In genomic region chrX:40093586-40093985, GRCh38 we compare ENCODE assay signal across 9 cellular contexts. TPM values are rescaled to one million over a fixed set of nuclear protein-coding genes. Genes with fewer than 3 reads are reported as not detected.
DNase-seq lines count a peak whose midpoint lies in the region; ATAC-seq, FAIRE-seq and TF ChIP-seq lines count a peak whose summit lies in the region.
"Had no signal": no experiment of that assay in that cellular context is flagged by ENCODE, and none has a peak within 500 bp of the region (broad histone marks: within the 10 kb centered on the region; RNA-seq: fewer than 3 reads in every experiment).

No MANE protein-coding gene starts in this region.

- H3K9me3 ChIP-seq in cardiac muscle cell (ENCODE audit: low read depth) (no peaks in the 10 kb centered on the region), HepG2 (ENCODE audit: low read length) (no peaks in the 10 kb centered on the region), tibial artery (no peaks in the 10 kb centered on the region)

- peaks cover 7% of the 10 kb centered on the region for H3K36me3 Mint-ChIP-seq in activated naive CD8-positive, alpha-beta T cell treated with anti-CD3 and anti-CD28 coated beads, Interleukin-2, amount 50 U/mL, for 24 hours (ENCODE audit: low read depth)

- in situ Hi-C loops in HepG2 (cut with HindIII; ENCODE audit: extremely low pct_ligation_motif_present, low pct_unique_long_range_greater_than_20kb) = no loop called here

- no peak for TF ChIP-seq POLR2A in HepG2 (IDR thresholded peaks at IDR 0.05; ENCODE audit: insufficient read depth in 1 of 2, low read depth in 2 of 2, low read length in 2 of 2)

- CTCF ChIA-PET in HepG2 (lab: Yijun Ruan, JAX; ENCODE audit: low intra/inter-chr PET ratio, low total read pairs) = no interaction called here

- no peaks in the 10 kb centered on the region for H3K36me3 ChIP-seq in cardiac muscle cell
- H3K36me3 ChIP-seq in HepG2 (replicated peaks in 1 of 2; ENCODE audit: control insufficient read depth in 1 of 2, insufficient read depth in 2 of 2, low read length in 2 of 2) = no peaks in the 10 kb centered on the region
- H3K36me3 ChIP-seq in tibial artery = no peaks in the 10 kb centered on the region

- H3K27ac Mint-ChIP-seq in activated naive CD8-positive, alpha-beta T cell treated with anti-CD3 and anti-CD28 coated beads, Interleukin-2, amount 50 U/mL, for 24 hours = no peak overlapping the region

- 20% methylated on average over 5 of the region's 10 CpGs for WGBS in HepG2 (ENCODE audit: low lambda C conversion rate)

- intact Hi-C loops in Right ventricle myocardium inferior (cut with DNase I) (loop anchor here (5.0 to 10.0 kb wide), 2 partner anchors 169 to 359 kb away; no protein-coding TSS in a partner anchor), HepG2 (cut with micrococcal nuclease; ENCODE audit: unreplicated experiment) (no loop called here), tibial artery (cut with DNase I; ENCODE audit: low total_unique reads) (loop anchor here (10.0 kb wide), 1 partner anchor 279 kb away; no protein-coding TSS in a partner anchor)

- DNase-seq in cardiac muscle cell (ENCODE audit: low read depth in 1 of 2, low spot score in 1 of 2) (no peak), Right ventricle myocardium inferior (ENCODE audit: missing footprints) (no peak), HepG2 (ENCODE audit: low spot score) (no peak), tibial artery (no peak), DMS153 treated with DMSO at 0.1 percent for 48 hours (lab: John Stamatoyannopoulos, UW; ENCODE audit: unreplicated experiment) (no peak), HT-29 (ENCODE audit: low spot score) (no peak)
- no peak for DNase-seq in activated naive CD8-positive, alpha-beta T cell treated with anti-CD3 and anti-CD28 coated beads, Interleukin-2, amount 50 U/mL, for 24 hours

- peaks cover 57% of the 10 kb centered on the region for H4K20me1 ChIP-seq in HepG2 (ENCODE audit: insufficient read depth, low read length)

- peaks cover 41% of the 10 kb centered on the region for H3K4me1 Mint-ChIP-seq in activated naive CD8-positive, alpha-beta T cell treated with anti-CD3 and anti-CD28 coated beads, Interleukin-2, amount 50 U/mL, for 24 hours

- no peaks in the 10 kb centered on the region for H3K9me3 Mint-ChIP-seq in activated naive CD8-positive, alpha-beta T cell treated with anti-CD3 and anti-CD28 coated beads, Interleukin-2, amount 50 U/mL, for 24 hours

- FAIRE-seq in HepG2 (lab: Jason Lieb, UNC) = no peak
- FAIRE-seq: bronchial epithelial cell had no signal

- H3K27me3 Mint-ChIP-seq in activated naive CD8-positive, alpha-beta T cell treated with anti-CD3 and anti-CD28 coated beads, Interleukin-2, amount 50 U/mL, for 24 hours = no peaks in the 10 kb centered on the region

- peak overlapping the region; percentile 86 for H3K4me3 Mint-ChIP-seq in activated naive CD8-positive, alpha-beta T cell treated with anti-CD3 and anti-CD28 coated beads, Interleukin-2, amount 50 U/mL, for 24 hours

- POLR2A ChIA-PET in HepG2 (lab: Yijun Ruan, JAX) = interaction anchor here (0.6 to 1.9 kb wide), 8 partner anchors 11 to 81 kb away, joined by 3 to 10 read pairs (median 4); no protein-coding TSS in a partner anchor

- H3K9ac ChIP-seq in HepG2 (ENCODE audit: insufficient read depth, low read depth, low read length) = peak overlapping the region; percentile 65; the same call in 1 of the 2 replicates

- H3K79me2 ChIP-seq in HepG2 (ENCODE audit: insufficient read depth, low read length) = peaks cover 68% of the 10 kb centered on the region

- no peak overlapping the region for H2AFZ ChIP-seq in HepG2 (ENCODE audit: low read length)

- ATAC-seq in Right ventricle myocardium inferior (no peak), HepG2 (no peak), HG03175 (IDR thresholded peaks at IDR 0.05; ENCODE audit: unreplicated experiment) (no peak)
- no peak for ATAC-seq in activated naive CD8-positive, alpha-beta T cell treated with anti-CD3 and anti-CD28 coated beads, Interleukin-2, amount 50 U/mL, for 24 hours

- TF ChIP-seq EP300 in HepG2 (IDR thresholded peaks at IDR 0.05; ENCODE audit: low read depth in 2 of 2, low read length in 2 of 2) (no peak), HepG2 (CRISPR knock-in tag; IDR thresholded peaks at IDR 0.05; ENCODE audit: borderline replicate concordance) (no peak)

- H3K27me3 ChIP-seq in cardiac muscle cell (peaks cover 49% of the 10 kb centered on the region), HepG2 (ENCODE audit: control insufficient read depth in 1 of 2, insufficient read depth in 2 of 2, low read length in 2 of 2) (no peaks in the 10 kb centered on the region), tibial artery (no peaks in the 10 kb centered on the region)

- H3K4me1 ChIP-seq in cardiac muscle cell (ENCODE audit: low read depth) (peaks cover 36% of the 10 kb centered on the region), HepG2 (ENCODE audit: insufficient read depth, low read length) (peaks cover 47% of the 10 kb centered on the region), tibial artery (peaks cover 0 to 63% (median 20%) of the 10 kb centered on the region in 4 donors)

- H3K27ac ChIP-seq in cardiac muscle cell (no peak overlapping the region), HepG2 (ENCODE audit: extremely low read length, insufficient read depth, low read length) (no peak overlapping the region), tibial artery (peak overlapping the region; percentile 93 to 97)

- TF ChIP-seq CTCF in cardiac muscle cell (IDR thresholded peaks at IDR 0.05; ENCODE audit: low read depth, low read length) = no peak
- TF ChIP-seq CTCF in HepG2 (CRISPR knock-in tag; IDR thresholded peaks at IDR 0.05) = no peak
- TF ChIP-seq CTCF in tibial artery (IDR thresholded peaks at IDR 0.05) = no peak

- TF ChIP-seq RAD21 in HepG2 (CRISPR knock-in tag; IDR thresholded peaks at IDR 0.05) = no peak

- H3K4me2 ChIP-seq in HepG2 (ENCODE audit: low read depth, low read length) = peak overlapping the region; percentile 80

- H3K4me3 ChIP-seq in cardiac muscle cell (peak overlapping the region; percentile 83), HepG2 (replicated peaks in 1 of 3; ENCODE audit: insufficient read depth in 1 of 3, low read depth in 2 of 3, low read length in 3 of 3) (peak overlapping the region in 2 of 3 experiments; percentile 73 to 75; a peak in 4 of 6 replicates), tibial artery (peak overlapping the region; percentile 86 to 95)

- no TSS peak for BruUV-seq in HepG2 (replicated peaks; lab: Mats Ljungman, UMichigan)

TF ChIP-seq in HepG2, 621 proteins besides CTCF, POLR2A, EP300 and RAD21 (continues in another document):
- TF ChIP-seq RBAK (CRISPR knock-in tag; IDR thresholded peaks at IDR 0.05) (no peak), DPF2 (CRISPR knock-in tag; IDR thresholded peaks at IDR 0.05; ENCODE audit: borderline replicate concordance, low read depth) (no peak), GMEB1 (CRISPR knock-in tag; IDR thresholded peaks at IDR 0.05; ENCODE audit: borderline replicate concordance) (no peak), NRL (CRISPR knock-in tag; IDR thresholded peaks at IDR 0.05; ENCODE audit: borderline replicate concordance) (no peak), ELK4 (CRISPR knock-in tag; IDR thresholded peaks at IDR 0.05; ENCODE audit: borderline replicate concordance) (no peak)

RNA-seq across cellular contexts. Expression of gene BCOR, which starts 4.2 kb away (rescaled TPM):
- total RNA-seq in cardiac muscle cell (56.3 and 90.5 TPM in 2 replicates), Right ventricle myocardium inferior (16.9 TPM), HepG2 (2016; rRNA removed; fragmentation: Illumina TruSeq; extraction: Trizol) (15.2 and 18.6 TPM in 2 replicates)
- polyA plus RNA-seq in cardiac muscle cell (30.0 and 43.1 TPM in 2 replicates), HepG2 (2011; rRNA removed) (14.3 and 15.2 TPM in 2 replicates)
- 3.2 and 4.8 TPM in 2 replicates for total RNA-seq in HepG2 (2016; cell fraction: cytosol; rRNA removed; fragmentation: Illumina TruSeq; extraction: Trizol; ENCODE audit: low read depth)
- total RNA-seq in HepG2 (2016; cell fraction: insoluble cytoplasmic fraction; rRNA removed; fragmentation: Illumina TruSeq; extraction: Trizol) = 13.9 and 15.9 TPM in 2 replicates
- total RNA-seq in HepG2 (2016; cell fraction: membrane; rRNA removed; fragmentation: Illumina TruSeq; extraction: Trizol) = 7.4 and 7.6 TPM in 2 replicates
- 18.8 and 25.8 TPM in 2 replicates for total RNA-seq in HepG2 (2016; cell fraction: nucleus; rRNA removed; fragmentation: Illumina TruSeq; extraction: Trizol)
- polyA plus RNA-seq in HepG2 (2011; cell fraction: cytosol; rRNA removed) = 11.5 and 13.8 TPM in 2 replicates
- 30.4 and 30.6 TPM in 2 replicates for polyA plus RNA-seq in HepG2 (2011; cell fraction: nucleus; rRNA removed)
- polyA plus RNA-seq in HepG2 (2012) = 27.3 and 29.3 TPM in 2 replicates
- 1.2 and 1.3 TPM in 2 replicates for polyA plus RNA-seq in HepG2 (2016; cell fraction: cytosol; fragmentation: Illumina TruSeq; extraction: Trizol; ENCODE audit: low read depth)
- 17.4 and 18.4 TPM in 2 replicates for polyA plus RNA-seq in HepG2 (2016; cell fraction: insoluble cytoplasmic fraction; fragmentation: Illumina TruSeq; extraction: Trizol; ENCODE audit: low read depth)
- polyA plus RNA-seq in HepG2 (2016; cell fraction: membrane; fragmentation: Illumina TruSeq; extraction: Trizol; ENCODE audit: low read depth) = 1.3 and 1.9 TPM in 2 replicates
- polyA plus RNA-seq in HepG2 (2016; cell fraction: nucleus; fragmentation: Illumina TruSeq; extraction: Trizol; ENCODE audit: insufficient read depth, low read depth) = 27.4 and 28.9 TPM in 2 replicates
- 18.3 and 32.5 TPM in 2 replicates for polyA minus RNA-seq in HepG2 (2011; rRNA and poly(A)+ RNA removed; ENCODE audit: low replicate concordance)
- 40.3 and 40.4 TPM in 2 replicates for polyA minus RNA-seq in HepG2 (2011; cell fraction: cytosol; rRNA and poly(A)+ RNA removed)
- 31.8 TPM in 2 replicates for polyA minus RNA-seq in HepG2 (2011; cell fraction: nucleus; rRNA and poly(A)+ RNA removed)
- 23.3 and 25.5 TPM in 2 replicates for total RNA-seq in HT-29 (2014; rRNA removed; shearing (Covaris generic))

Comparison
In these comparisons a context has a peak if more than half of its experiments do, and no peak if none do; other contexts are left out.
1. H3K27ac ChIP-seq: peak in tibial artery (2 of 2); none in cardiac muscle cell (single experiment) and HepG2 (single experiment).
2. Peak in every context shown above with its lines, with median percentiles within 50 percentile points of each other: H3K4me3 ChIP-seq.